ENCODE assay signal across 8 cellular contexts in genomic region chr6:34696189-34696738, GRCh38. TPM values are rescaled to one million over a fixed set of nuclear protein-coding genes. Genes with fewer than 3 reads are reported as not detected.
A peak's percentile ranks its signal among the peaks of the same experiment; 100 is the strongest.
DNase-seq lines count a peak whose midpoint lies in the region; ATAC-seq and FAIRE-seq lines count a peak whose summit lies in the region.

No MANE protein-coding gene starts in this region.

- no peaks in the 10 kb centered on the region for H3K4me1 ChIP-seq in HUES48 (ENCODE audit: control insufficient read depth, insufficient read depth, low read length)
- H3K4me1 ChIP-seq in iPS-15b (ENCODE audit: control insufficient read depth, insufficient read depth, low read length) = no peaks in the 10 kb centered on the region

- FAIRE-seq in frontal cortex (lab: Jason Lieb, UNC) = no peak

- H3K27me3 ChIP-seq in HUES48 (ENCODE audit: control insufficient read depth, insufficient read depth, low read length) = no peaks in the 10 kb centered on the region
- no peaks in the 10 kb centered on the region for H3K27me3 ChIP-seq in iPS-15b (ENCODE audit: control insufficient read depth, insufficient read depth, low read length)

- H3K9me3 ChIP-seq in HUES48 (ENCODE audit: control insufficient read depth, insufficient read depth, low read length) = no peaks in the 10 kb centered on the region
- no peaks in the 10 kb centered on the region for H3K9me3 ChIP-seq in iPS-15b (ENCODE audit: control insufficient read depth, insufficient read depth, low read length)

- H3K36me3 ChIP-seq in HUES48 (ENCODE audit: control insufficient read depth, insufficient read depth, low read length) = peaks cover 2% of the 10 kb centered on the region; the same call in 1 of the 2 replicates
- peaks cover 4% of the 10 kb centered on the region for H3K36me3 ChIP-seq in iPS-15b (ENCODE audit: control insufficient read depth, insufficient read depth, low read length)

- peak; percentile 33 for ATAC-seq in GM21447 (IDR thresholded peaks at IDR 0.05; ENCODE audit: unreplicated experiment)

- DNase-seq in EH (ENCODE audit: low read depth) = peak; percentile 59
- no peak for DNase-seq in skeletal muscle cell (ENCODE audit: low read depth)
- no peak for DNase-seq in GM19238 (ENCODE audit: insufficient read length, low spot score)
- DNase-seq in frontal cortex (ENCODE audit: low spot score in 2 of 2) = no peak

- H3K9ac ChIP-seq in HUES48 (ENCODE audit: low read depth, low read length) (peak overlapping the region; percentile 80), iPS-15b (ENCODE audit: low read depth, low read length) (peak overlapping the region; percentile 95)

- H3K4me3 ChIP-seq in HUES48 (ENCODE audit: low read depth, low read length) (peak overlapping the region; percentile 89), iPS-15b (ENCODE audit: low read depth, low read length) (peak overlapping the region; percentile 93), skeletal muscle cell (ENCODE audit: low read depth, low read length) (peak overlapping the region; percentile 91)

- peak overlapping the region; percentile 88 for H3K27ac ChIP-seq in HUES48 (ENCODE audit: low read depth, low read length)
- H3K27ac ChIP-seq in angular gyrus (ENCODE audit: low read depth, low read length) = peak overlapping the region; percentile 81

RNA-seq across cellular contexts. Expression of gene ILRUN, which starts 0.3 kb away (rescaled TPM):
- total RNA-seq in frontal cortex = 21.2 TPM
